In the genomic region with DNA sequence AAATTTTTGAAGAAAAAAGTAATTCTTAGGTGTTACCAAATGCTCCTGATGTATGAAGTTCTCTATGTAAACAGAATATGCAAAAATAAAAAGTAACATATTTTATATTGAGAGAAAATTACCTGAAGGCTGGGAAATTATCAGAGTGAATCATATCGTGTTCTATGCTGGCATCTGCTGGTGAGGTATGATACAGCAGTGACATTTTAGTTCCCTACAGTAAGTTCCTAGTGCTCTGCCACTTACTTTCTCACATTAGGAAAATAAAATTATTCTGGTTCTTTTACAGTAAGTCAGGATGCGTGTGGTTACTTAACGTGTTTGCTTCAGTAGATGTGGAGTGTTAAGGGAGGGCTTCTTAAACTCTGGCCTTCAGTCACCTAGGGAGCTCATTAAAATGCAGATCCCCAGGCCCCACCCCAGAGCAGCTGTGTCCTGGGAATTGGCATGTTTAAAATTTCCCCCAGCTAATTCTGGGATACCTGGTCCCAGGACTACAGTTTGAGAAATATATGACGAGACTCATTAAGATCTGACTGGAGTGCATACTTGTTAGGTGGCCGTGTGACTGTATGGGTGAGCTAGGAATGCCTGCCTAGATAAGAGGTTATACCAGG, we compare ENCODE assay signal across 1 cellular context.
TF ChIP-seq lines count a peak whose summit lies in the region.

No MANE protein-coding gene starts in this region.

TF ChIP-seq in WTC11, 78 proteins besides CTCF, POLR2A, EP300 and RAD21 (continued from another document):
- TF ChIP-seq, protein P1, sequence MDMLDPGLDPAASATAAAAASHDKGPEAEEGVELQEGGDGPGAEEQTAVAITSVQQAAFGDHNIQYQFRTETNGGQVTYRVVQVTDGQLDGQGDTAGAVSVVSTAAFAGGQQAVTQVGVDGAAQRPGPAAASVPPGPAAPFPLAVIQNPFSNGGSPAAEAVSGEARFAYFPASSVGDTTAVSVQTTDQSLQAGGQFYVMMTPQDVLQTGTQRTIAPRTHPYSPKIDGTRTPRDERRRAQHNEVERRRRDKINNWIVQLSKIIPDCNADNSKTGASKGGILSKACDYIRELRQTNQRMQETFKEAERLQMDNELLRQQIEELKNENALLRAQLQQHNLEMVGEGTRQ (CRISPR knock-in tag; IDR thresholded peaks at IDR 0.05), result no peak
- TF ChIP-seq ZNF532 (CRISPR knock-in tag; IDR thresholded peaks at IDR 0.05; ENCODE audit: borderline replicate concordance) (no peak), SMAD3 (CRISPR knock-in tag; IDR thresholded peaks at IDR 0.05; ENCODE audit: borderline replicate concordance) (no peak), ZNF138 (CRISPR knock-in tag; conservative IDR thresholded peaks at IDR 0.05) (no peak), ETV6 (CRISPR knock-in tag; IDR thresholded peaks at IDR 0.05) (no peak), ZNF416 (CRISPR knock-in tag; IDR thresholded peaks at IDR 0.05) (no peak), IRF1 (CRISPR knock-in tag; IDR thresholded peaks at IDR 0.05) (no peak), MYBL2 (CRISPR knock-in tag; IDR thresholded peaks at IDR 0.05) (no peak), SMAD4 (CRISPR knock-in tag; IDR thresholded peaks at IDR 0.05) (no peak), ZNF281 (CRISPR knock-in tag; IDR thresholded peaks at IDR 0.05) (no peak)
